In the genomic region with DNA sequence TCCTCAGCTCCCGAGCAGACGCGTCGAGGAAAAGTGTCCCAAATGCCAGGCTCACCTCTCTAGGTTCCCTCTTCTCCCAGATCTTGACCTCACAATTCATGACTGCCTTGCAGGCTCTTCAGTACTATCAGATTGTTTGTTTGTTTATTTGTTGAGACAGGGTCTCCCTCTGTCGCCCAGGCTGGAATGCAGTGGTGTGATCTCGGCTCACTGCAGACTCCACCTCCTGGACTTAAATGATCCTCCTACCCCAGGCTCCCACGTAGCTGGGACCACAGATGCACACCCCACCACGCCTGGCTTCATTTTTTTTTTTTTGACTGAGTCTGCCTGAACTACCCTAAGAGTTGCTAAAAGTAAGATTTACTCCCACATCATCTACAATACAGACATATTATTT, we compare ENCODE assay signal across 1 cellular context.
TF ChIP-seq lines count a peak whose summit lies in the region.

No MANE protein-coding gene starts in this region.

TF ChIP-seq in GM23338, 12 proteins besides CTCF, POLR2A, EP300 and RAD21:
- TF ChIP-seq ZNF114 (CRISPR knock-in tag; IDR thresholded peaks at IDR 0.05) (no peak), ETS1 (IDR thresholded peaks at IDR 0.05) (no peak), STAT1 (IDR thresholded peaks at IDR 0.05; ENCODE audit: unreplicated experiment) (no peak), EZH2 (IDR thresholded peaks at IDR 0.05; ENCODE audit: low read depth, unreplicated experiment) (no peak), ZNF331 (CRISPR knock-in tag; IDR thresholded peaks at IDR 0.05; ENCODE audit: low read depth) (no peak), EZH2phosphoT487 (IDR thresholded peaks at IDR 0.05; ENCODE audit: unreplicated experiment) (no peak), JUNB (IDR thresholded peaks at IDR 0.05; ENCODE audit: unreplicated experiment) (no peak), NANOG (IDR thresholded peaks at IDR 0.05; ENCODE audit: borderline replicate concordance) (no peak), ZNF462 (CRISPR knock-in tag; IDR thresholded peaks at IDR 0.05) (no peak), POLR2AphosphoS5 (IDR thresholded peaks at IDR 0.05; ENCODE audit: low read depth) (no peak)
